ENCODE assay signal across 8 cellular contexts in the genomic region with DNA sequence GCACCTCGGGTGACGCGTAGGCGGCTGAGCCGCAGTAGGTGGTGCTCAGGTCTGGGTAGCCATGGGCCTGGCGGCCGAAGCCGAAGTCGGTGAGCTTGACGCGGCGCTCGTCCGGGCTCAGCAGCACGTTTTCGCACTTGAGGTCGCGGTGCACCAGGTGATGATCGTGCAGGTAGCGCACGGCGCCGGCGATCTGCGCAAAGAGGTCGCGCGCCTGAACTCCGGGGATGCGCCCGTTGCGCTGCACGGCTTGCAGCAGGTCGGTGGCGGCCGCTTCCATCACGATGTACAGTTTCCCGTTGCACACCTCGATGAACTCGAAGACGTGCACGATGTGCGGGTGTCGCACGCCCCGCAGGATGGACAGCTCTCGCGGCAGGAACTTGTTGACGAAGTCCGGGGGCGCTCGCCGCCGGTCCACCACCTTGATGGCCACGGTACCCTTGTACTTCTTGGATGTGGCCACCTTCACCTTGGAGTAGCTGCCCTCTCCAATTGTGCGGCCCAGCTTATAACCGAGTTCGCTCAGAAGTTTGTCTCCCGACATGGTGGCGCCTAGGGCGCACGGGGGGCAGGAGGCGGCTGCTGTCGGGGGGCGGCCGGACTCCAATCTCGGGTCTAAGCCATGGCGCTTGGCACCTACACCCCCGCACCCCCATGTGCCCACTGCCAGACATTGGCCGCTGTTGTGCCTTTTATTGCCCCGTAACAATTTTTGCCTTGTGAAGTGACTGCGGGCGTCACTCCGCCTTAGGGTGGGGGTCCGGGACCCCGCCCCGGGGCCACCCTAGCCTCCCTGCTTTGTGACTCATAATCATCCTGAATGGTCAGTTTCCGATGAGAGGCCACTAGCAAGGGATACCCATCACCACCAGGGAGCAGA. TPM values are rescaled to one million over a fixed set of nuclear protein-coding genes. Genes with fewer than 3 reads are reported as not detected.
DNase-seq lines count a peak whose midpoint lies in the region; ATAC-seq and TF ChIP-seq lines count a peak whose summit lies in the region.

A gene (minus strand): TSS at position 668 of the 883 bp plus-strand sequence. CDS start 121 bp downstream, at position 547.

- H3K4me2 ChIP-seq in mammary epithelial cell (ENCODE audit: insufficient read depth, low read depth, low read length), result peak within 1 kb of the TSS; percentile 97

- no peaks in the 10 kb centered on the region for H3K27me3 Mint-ChIP-seq in memory B cell

- WGBS in mammary epithelial cell (ENCODE audit: low coverage, missing lambda C conversion rate), result 97% methylated on average over 45 of the region's 78 CpGs
- WGBS in aorta, 2 donors, result 74 to 78% methylated on average over 78 of the region's 78 CpGs

- peak within 1 kb of the TSS; percentile 31 for H3K27ac ChIP-seq in mammary epithelial cell (ENCODE audit: insufficient read depth, low read depth, low read length)
- peak within 1 kb of the TSS in 1 of 2 donors; percentile 81 for H3K27ac ChIP-seq in aorta (ENCODE audit: low read depth in 1 of 2, low read length in 2 of 2)

- intact Hi-C loops in Right ventricle myocardium inferior (cut with DNase I), result loop anchor here (10.0 kb wide), 1 partner anchor 310 kb away; a partner anchor contains a TSS
- intact Hi-C loops in cardiac septum (cut with DNase I), result no loop called here
- intact Hi-C loops in mammary epithelial cell (cut with micrococcal nuclease), result no loop called here
- intact Hi-C loops in aorta (cut with DNase I), result no loop called here

- peak within 1 kb of the TSS; percentile 91 for H2AFZ ChIP-seq in mammary epithelial cell (ENCODE audit: low read depth, low read length)

- H3K36me3 Mint-ChIP-seq in memory B cell, result peaks cover 7% of the 10 kb centered on the region

- peaks cover 13% of the 10 kb centered on the region for H3K4me1 ChIP-seq in mammary epithelial cell (ENCODE audit: insufficient read depth, low read length)
- H3K4me1 ChIP-seq in aorta (ENCODE audit: control insufficient read depth in 1 of 2, insufficient read depth in 2 of 2, low read length in 2 of 2), result no peaks in the 10 kb centered on the region

- no peaks in the 10 kb centered on the region for H3K9me3 Mint-ChIP-seq in memory B cell

- H3K9me3 ChIP-seq in mammary epithelial cell (replicated peaks; ENCODE audit: insufficient read depth, low read length), result peaks cover 3% of the 10 kb centered on the region
- no peaks in the 10 kb centered on the region for H3K9me3 ChIP-seq in aorta (ENCODE audit: control insufficient read depth, low read length)

- peak within 1 kb of the TSS; percentile 95 for H3K4me3 Mint-ChIP-seq in memory B cell

- peak within 1 kb of the TSS; percentile 56 for H3K9ac ChIP-seq in mammary epithelial cell (ENCODE audit: insufficient read depth, low read length)

- H3K4me1 Mint-ChIP-seq in memory B cell, result peaks cover 9% of the 10 kb centered on the region

- dilution Hi-C loops in mammary epithelial cell (cut with HindIII; ENCODE audit: low sequenced_read_pairs), result loop anchor here (5.0 kb wide), 1 partner anchor 58 kb away; no protein-coding TSS in a partner anchor

- H3K79me2 ChIP-seq in mammary epithelial cell (ENCODE audit: insufficient read depth, low read length), result peaks cover 36% of the 10 kb centered on the region

- BruUV-seq in mammary epithelial cell (replicated peaks; lab: Mats Ljungman, UMichigan), result no TSS peak

- CTCF ChIA-PET in mammary epithelial cell (lab: Charles Lee; ENCODE audit: low non-redundant PET), result no interaction called here

- peak within 1 kb of the TSS; percentile 73 to 94 (median 93) for H3K4me3 ChIP-seq in mammary epithelial cell (replicated peaks in 1 of 3; ENCODE audit: insufficient read depth in 1 of 3, low read depth in 2 of 3, low read length in 3 of 3)
- H3K4me3 ChIP-seq in aorta (ENCODE audit: low read length in 2 of 2), result peak within 1 kb of the TSS; percentile 72 to 85

- H4K20me1 ChIP-seq in mammary epithelial cell (ENCODE audit: insufficient read depth, low read length), result no peaks in the 10 kb centered on the region

- in situ Hi-C loops in mammary epithelial cell (cut with MboI; ENCODE audit: low sequenced_read_pairs in 2 of 2), result no loop called here

- H3K27me3 ChIP-seq in mammary epithelial cell (ENCODE audit: insufficient read depth, low read length) (no peaks in the 10 kb centered on the region), aorta (ENCODE audit: control insufficient read depth in 1 of 2, insufficient read depth in 2 of 2, low read length in 1 of 2) (no peaks in the 10 kb centered on the region)

- DNase-seq in Right ventricle myocardium inferior (ENCODE audit: missing footprints) (no peak), cardiac septum (ENCODE audit: low spot score) (no peak), mammary epithelial cell (no peak), memory B cell (ENCODE audit: low spot score in 2 of 2) (peak in 1 of 2 donors; percentile 37), aorta (no peak), KG1 (lab: John Stamatoyannopoulos, UW) (no peak), NCI-H2227 treated with DMSO at 0.1 percent for 48 hours (lab: John Stamatoyannopoulos, UW) (no peak)

- ATAC-seq in Right ventricle myocardium inferior (peak; percentile 2), memory B cell (ENCODE audit: low read depth) (no peak), aorta (ENCODE audit: low FRiP score) (peak; percentile 0), GM19455 (IDR thresholded peaks at IDR 0.05; ENCODE audit: unreplicated experiment) (no peak)

- peak within 1 kb of the TSS; percentile 95 for H3K27ac Mint-ChIP-seq in memory B cell

- peak in 1 of 2 donors; percentile 14 for TF ChIP-seq CTCF in mammary epithelial cell (conservative IDR thresholded peaks at IDR 0.05 in 1 of 2, IDR thresholded peaks at IDR 0.05 in 1 of 2; ENCODE audit: extremely low read depth in 1 of 2, insufficient read depth in 1 of 2, low read depth in 1 of 2, low read length in 2 of 2)

- peaks cover 2% of the 10 kb centered on the region for H3K36me3 ChIP-seq in mammary epithelial cell (ENCODE audit: insufficient read depth, low read length)
- H3K36me3 ChIP-seq in aorta (ENCODE audit: control insufficient read depth in 1 of 2, insufficient read depth in 2 of 2, low read length in 1 of 2), result peaks cover under 1 to 2% of the 10 kb centered on the region in 2 donors

RNA-seq across cellular contexts. Expression of the gene that starts here (rescaled TPM):
- total RNA-seq in Right ventricle myocardium inferior (0.32 TPM), cardiac septum (1.2 TPM), mammary epithelial cell (1 to 10 TPM; 2.7 to 2.8 TPM), aorta (1 to 10 TPM in 1 of 2 donors, under 1 TPM in 1; 0.84 to 1.2 TPM)
- polyA plus RNA-seq in mammary epithelial cell (0.88 TPM), aorta (1 to 10 TPM in 1 of 2 donors, under 1 TPM in 1; 0.50 to 1.3 TPM)
- polyA minus RNA-seq in mammary epithelial cell, result not detected

Comparison
In these comparisons a context has a peak if more than half of its experiments do, and no peak if none do; other contexts are left out.
1. Peak in ATAC-seq in Right ventricle myocardium inferior; RNA of the gene not detected or under 1 TPM.